8 cellular contexts compared by ENCODE assay signal in the genomic region with DNA sequence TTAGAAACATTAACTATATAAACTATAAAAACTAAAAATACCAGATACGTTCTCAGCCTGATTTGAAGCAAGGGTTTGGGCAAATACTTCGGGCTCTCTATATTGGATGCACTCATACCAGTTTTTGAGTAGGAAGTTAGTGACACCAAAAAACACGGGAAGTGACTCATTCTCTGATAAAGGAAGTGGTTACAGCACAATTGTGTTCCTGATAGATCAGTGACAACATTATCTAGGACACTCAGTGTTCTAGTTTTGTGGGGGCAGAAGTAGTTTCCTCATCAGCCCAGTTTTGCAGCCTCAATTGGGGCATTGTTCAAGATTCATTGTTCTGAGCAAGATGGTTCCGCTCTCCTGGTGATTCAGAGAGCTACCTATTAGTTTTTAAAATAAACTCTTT.
A peak's percentile ranks its signal among the peaks of the same experiment; 100 is the strongest.
DNase-seq lines count a peak whose midpoint lies in the region; ATAC-seq and TF ChIP-seq lines count a peak whose summit lies in the region.

No MANE protein-coding gene starts in this region.

- H4K20me1 ChIP-seq in SK-N-SH (ENCODE audit: insufficient read depth) = no peaks in the 10 kb centered on the region

- H2AFZ ChIP-seq in SK-N-SH (ENCODE audit: low read depth) = peak overlapping the region; percentile 83

- TF ChIP-seq CTCF in SK-N-SH (IDR thresholded peaks at IDR 0.05) = no peak

- no peak for TF ChIP-seq EP300 in SK-N-SH (IDR thresholded peaks at IDR 0.05; ENCODE audit: borderline replicate concordance in 1 of 2, low read depth in 1 of 2, low read length in 1 of 2)

- no peak overlapping the region for H3K4me3 ChIP-seq in SK-N-SH (ENCODE audit: low read depth in 2 of 2, low read length in 1 of 2)

- peaks cover 7% of the 10 kb centered on the region for H3F3A ChIP-seq in SK-N-SH (replicated peaks; ENCODE audit: insufficient read depth)

- DNase-seq in SK-N-SH (no peak), foreskin melanocyte (peak; percentile 57), germinal center (ENCODE audit: low spot score) (no peak)
- DNase-seq in activated CD4-positive, alpha-beta T cell treated with anti-CD3 and anti-CD28 coated beads for 48 hours = peak; percentile 37
- peak; percentile 33 for DNase-seq in stimulated activated naive CD4-positive, alpha-beta T cell treated with Interleukin-2 at 50 U/mL for 16 hours (lab: John Stamatoyannopoulos, UW)

- no peaks in the 10 kb centered on the region for H3K9me2 ChIP-seq in SK-N-SH

- 59% methylated on average over 4 of the region's 4 CpGs for WGBS in SK-N-SH (ENCODE audit: low lambda C conversion rate)

- ATAC-seq in SK-N-SH treated with all-trans-retinoic acid at 6 μM for 48 hours (no peak; the same call in 2 of the 3 replicates), HG03571 (IDR thresholded peaks at IDR 0.05; ENCODE audit: unreplicated experiment) (peak; percentile 77), HG02840 (IDR thresholded peaks at IDR 0.05; ENCODE audit: low FRiP score, unreplicated experiment) (no peak)

- no peaks in the 10 kb centered on the region for H3K79me2 ChIP-seq in SK-N-SH (ENCODE audit: insufficient read depth)

- no peaks in the 10 kb centered on the region for H3K27me3 ChIP-seq in SK-N-SH (ENCODE audit: insufficient read depth)

- POLR2A ChIA-PET in SK-N-SH (lab: Yijun Ruan, JAX) = no interaction called here

- no peaks in the 10 kb centered on the region for H3K36me3 ChIP-seq in SK-N-SH (replicated peaks in 1 of 2; ENCODE audit: control insufficient read depth in 1 of 2, insufficient read depth in 2 of 2, low read length in 1 of 2)

- no peaks in the 10 kb centered on the region; a peak in 1 of 4 replicates for H3K4me1 ChIP-seq in SK-N-SH (ENCODE audit: control insufficient read depth in 1 of 2, insufficient read depth in 2 of 2, low read depth in 1 of 2, low read length in 1 of 2)

- H3K9me3 ChIP-seq in SK-N-SH = no peaks in the 10 kb centered on the region

- no peak overlapping the region; the same call in 1 of the 2 replicates for H3K4me2 ChIP-seq in SK-N-SH

- no peak for TF ChIP-seq RAD21 in SK-N-SH (IDR thresholded peaks at IDR 0.05; ENCODE audit: low read length)

- peak overlapping the region in 1 of 2 experiments; percentile 20; a peak in 2 of 4 replicates for H3K27ac ChIP-seq in SK-N-SH (ENCODE audit: low read depth in 2 of 2, low read length in 1 of 2)

- CTCF ChIA-PET in SK-N-SH (lab: Yijun Ruan, JAX) = no interaction called here

- no peak overlapping the region for H3K9ac ChIP-seq in SK-N-SH

TF ChIP-seq in SK-N-SH, 30 proteins besides CTCF, POLR2A, EP300 and RAD21 (continues in another document):
- TF ChIP-seq, protein P1, sequence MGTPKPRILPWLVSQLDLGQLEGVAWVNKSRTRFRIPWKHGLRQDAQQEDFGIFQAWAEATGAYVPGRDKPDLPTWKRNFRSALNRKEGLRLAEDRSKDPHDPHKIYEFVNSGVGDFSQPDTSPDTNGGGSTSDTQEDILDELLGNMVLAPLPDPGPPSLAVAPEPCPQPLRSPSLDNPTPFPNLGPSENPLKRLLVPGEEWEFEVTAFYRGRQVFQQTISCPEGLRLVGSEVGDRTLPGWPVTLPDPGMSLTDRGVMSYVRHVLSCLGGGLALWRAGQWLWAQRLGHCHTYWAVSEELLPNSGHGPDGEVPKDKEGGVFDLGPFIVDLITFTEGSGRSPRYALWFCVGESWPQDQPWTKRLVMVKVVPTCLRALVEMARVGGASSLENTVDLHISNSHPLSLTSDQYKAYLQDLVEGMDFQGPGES (IDR thresholded peaks at IDR 0.05; ENCODE audit: low read depth, low read length) = no peak
- TF ChIP-seq, protein P2, sequence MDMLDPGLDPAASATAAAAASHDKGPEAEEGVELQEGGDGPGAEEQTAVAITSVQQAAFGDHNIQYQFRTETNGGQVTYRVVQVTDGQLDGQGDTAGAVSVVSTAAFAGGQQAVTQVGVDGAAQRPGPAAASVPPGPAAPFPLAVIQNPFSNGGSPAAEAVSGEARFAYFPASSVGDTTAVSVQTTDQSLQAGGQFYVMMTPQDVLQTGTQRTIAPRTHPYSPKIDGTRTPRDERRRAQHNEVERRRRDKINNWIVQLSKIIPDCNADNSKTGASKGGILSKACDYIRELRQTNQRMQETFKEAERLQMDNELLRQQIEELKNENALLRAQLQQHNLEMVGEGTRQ (IDR thresholded peaks at IDR 0.05; ENCODE audit: borderline replicate concordance, low read depth, low read length) = no peak
- TF ChIP-seq, protein P3, sequence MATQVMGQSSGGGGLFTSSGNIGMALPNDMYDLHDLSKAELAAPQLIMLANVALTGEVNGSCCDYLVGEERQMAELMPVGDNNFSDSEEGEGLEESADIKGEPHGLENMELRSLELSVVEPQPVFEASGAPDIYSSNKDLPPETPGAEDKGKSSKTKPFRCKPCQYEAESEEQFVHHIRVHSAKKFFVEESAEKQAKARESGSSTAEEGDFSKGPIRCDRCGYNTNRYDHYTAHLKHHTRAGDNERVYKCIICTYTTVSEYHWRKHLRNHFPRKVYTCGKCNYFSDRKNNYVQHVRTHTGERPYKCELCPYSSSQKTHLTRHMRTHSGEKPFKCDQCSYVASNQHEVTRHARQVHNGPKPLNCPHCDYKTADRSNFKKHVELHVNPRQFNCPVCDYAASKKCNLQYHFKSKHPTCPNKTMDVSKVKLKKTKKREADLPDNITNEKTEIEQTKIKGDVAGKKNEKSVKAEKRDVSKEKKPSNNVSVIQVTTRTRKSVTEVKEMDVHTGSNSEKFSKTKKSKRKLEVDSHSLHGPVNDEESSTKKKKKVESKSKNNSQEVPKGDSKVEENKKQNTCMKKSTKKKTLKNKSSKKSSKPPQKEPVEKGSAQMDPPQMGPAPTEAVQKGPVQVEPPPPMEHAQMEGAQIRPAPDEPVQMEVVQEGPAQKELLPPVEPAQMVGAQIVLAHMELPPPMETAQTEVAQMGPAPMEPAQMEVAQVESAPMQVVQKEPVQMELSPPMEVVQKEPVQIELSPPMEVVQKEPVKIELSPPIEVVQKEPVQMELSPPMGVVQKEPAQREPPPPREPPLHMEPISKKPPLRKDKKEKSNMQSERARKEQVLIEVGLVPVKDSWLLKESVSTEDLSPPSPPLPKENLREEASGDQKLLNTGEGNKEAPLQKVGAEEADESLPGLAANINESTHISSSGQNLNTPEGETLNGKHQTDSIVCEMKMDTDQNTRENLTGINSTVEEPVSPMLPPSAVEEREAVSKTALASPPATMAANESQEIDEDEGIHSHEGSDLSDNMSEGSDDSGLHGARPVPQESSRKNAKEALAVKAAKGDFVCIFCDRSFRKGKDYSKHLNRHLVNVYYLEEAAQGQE (IDR thresholded peaks at IDR 0.05; ENCODE audit: low read depth, low read length) = no peak
- TF ChIP-seq, protein P4, sequence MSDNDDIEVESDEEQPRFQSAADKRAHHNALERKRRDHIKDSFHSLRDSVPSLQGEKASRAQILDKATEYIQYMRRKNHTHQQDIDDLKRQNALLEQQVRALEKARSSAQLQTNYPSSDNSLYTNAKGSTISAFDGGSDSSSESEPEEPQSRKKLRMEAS (IDR thresholded peaks at IDR 0.05; ENCODE audit: low read depth) = no peak
- TF ChIP-seq ELF1 (IDR thresholded peaks at IDR 0.05) = no peak

TF ChIP-seq in SK-N-SH treated with all-trans-retinoic acid at 6 μM for 48 hours, 23 proteins besides CTCF, POLR2A, EP300 and RAD21:
- TF ChIP-seq BACH2 (CRISPR knock-in tag; IDR thresholded peaks at IDR 0.05; ENCODE audit: borderline replicate concordance) (no peak), TOX (CRISPR knock-in tag; IDR thresholded peaks at IDR 0.05; ENCODE audit: borderline replicate concordance) (no peak), OSR1 (CRISPR knock-in tag; IDR thresholded peaks at IDR 0.05) (no peak), GLIS3 (CRISPR knock-in tag; IDR thresholded peaks at IDR 0.05) (no peak), RARB (CRISPR knock-in tag; IDR thresholded peaks at IDR 0.05) (no peak), ZNF565 (CRISPR knock-in tag; conservative IDR thresholded peaks at IDR 0.05; ENCODE audit: low read depth) (no peak)
- TF ChIP-seq, protein P5, sequence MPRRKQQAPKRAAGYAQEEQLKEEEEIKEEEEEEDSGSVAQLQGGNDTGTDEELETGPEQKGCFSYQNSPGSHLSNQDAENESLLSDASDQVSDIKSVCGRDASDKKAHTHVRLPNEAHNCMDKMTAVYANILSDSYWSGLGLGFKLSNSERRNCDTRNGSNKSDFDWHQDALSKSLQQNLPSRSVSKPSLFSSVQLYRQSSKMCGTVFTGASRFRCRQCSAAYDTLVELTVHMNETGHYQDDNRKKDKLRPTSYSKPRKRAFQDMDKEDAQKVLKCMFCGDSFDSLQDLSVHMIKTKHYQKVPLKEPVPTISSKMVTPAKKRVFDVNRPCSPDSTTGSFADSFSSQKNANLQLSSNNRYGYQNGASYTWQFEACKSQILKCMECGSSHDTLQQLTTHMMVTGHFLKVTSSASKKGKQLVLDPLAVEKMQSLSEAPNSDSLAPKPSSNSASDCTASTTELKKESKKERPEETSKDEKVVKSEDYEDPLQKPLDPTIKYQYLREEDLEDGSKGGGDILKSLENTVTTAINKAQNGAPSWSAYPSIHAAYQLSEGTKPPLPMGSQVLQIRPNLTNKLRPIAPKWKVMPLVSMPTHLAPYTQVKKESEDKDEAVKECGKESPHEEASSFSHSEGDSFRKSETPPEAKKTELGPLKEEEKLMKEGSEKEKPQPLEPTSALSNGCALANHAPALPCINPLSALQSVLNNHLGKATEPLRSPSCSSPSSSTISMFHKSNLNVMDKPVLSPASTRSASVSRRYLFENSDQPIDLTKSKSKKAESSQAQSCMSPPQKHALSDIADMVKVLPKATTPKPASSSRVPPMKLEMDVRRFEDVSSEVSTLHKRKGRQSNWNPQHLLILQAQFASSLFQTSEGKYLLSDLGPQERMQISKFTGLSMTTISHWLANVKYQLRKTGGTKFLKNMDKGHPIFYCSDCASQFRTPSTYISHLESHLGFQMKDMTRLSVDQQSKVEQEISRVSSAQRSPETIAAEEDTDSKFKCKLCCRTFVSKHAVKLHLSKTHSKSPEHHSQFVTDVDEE (CRISPR knock-in tag; IDR thresholded peaks at IDR 0.05) = no peak
- TF ChIP-seq, protein P6, sequence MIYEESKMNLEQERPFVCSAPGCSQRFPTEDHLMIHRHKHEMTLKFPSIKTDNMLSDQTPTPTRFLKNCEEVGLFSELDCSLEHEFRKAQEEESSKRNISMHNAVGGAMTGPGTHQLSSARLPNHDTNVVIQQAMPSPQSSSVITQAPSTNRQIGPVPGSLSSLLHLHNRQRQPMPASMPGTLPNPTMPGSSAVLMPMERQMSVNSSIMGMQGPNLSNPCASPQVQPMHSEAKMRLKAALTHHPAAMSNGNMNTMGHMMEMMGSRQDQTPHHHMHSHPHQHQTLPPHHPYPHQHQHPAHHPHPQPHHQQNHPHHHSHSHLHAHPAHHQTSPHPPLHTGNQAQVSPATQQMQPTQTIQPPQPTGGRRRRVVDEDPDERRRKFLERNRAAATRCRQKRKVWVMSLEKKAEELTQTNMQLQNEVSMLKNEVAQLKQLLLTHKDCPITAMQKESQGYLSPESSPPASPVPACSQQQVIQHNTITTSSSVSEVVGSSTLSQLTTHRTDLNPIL (CRISPR knock-in tag; IDR thresholded peaks at IDR 0.05; ENCODE audit: low read depth) = no peak

Comparison
In these comparisons a context has a peak if more than half of its experiments do, and no peak if none do; other contexts are left out.
1. DNase-seq: peak in activated CD4-positive, alpha-beta T cell treated with anti-CD3 and anti-CD28 coated beads for 48 hours (single experiment), foreskin melanocyte (single experiment) and stimulated activated naive CD4-positive, alpha-beta T cell treated with Interleukin-2 at 50 U/mL for 16 hours (single experiment); none in SK-N-SH (single experiment) and germinal center (single experiment).